11 cellular contexts compared by ENCODE assay signal in genomic region chr14:22563987-22564386, GRCh38. TPM values are rescaled to one million over a fixed set of nuclear protein-coding genes. Genes with fewer than 3 reads are reported as not detected.
DNase-seq lines count a peak whose midpoint lies in the region; ATAC-seq lines count a peak whose summit lies in the region.
"Had no signal": no experiment of that assay in that cellular context is flagged by ENCODE, and none has a peak within 500 bp of the region (broad histone marks: within the 10 kb centered on the region; RNA-seq: fewer than 3 reads in every experiment).

No MANE protein-coding gene starts in this region.

- no peaks in the 10 kb centered on the region for H3K27me3 Mint-ChIP-seq in activated CD8-positive, alpha-beta T cell treated with anti-CD3 and anti-CD28 coated beads, Interleukin-2, amount 10 ng/mL, durations not matched to agents 7 days and 5 days (ENCODE audit: low read depth)
- H3K27me3 Mint-ChIP-seq in naive thymus-derived CD4-positive, alpha-beta T cell = no peaks in the 10 kb centered on the region
- H3K27me3 Mint-ChIP-seq: progenitor cell of endocrine pancreas had no signal

- CTCF ChIA-PET in activated CD8-positive, alpha-beta T cell treated with anti-CD3 and anti-CD28 coated beads, Interleukin-2, amount 10 ng/mL, durations not matched to agents 7 days and 5 days (lab: Charles Lee) = interaction anchor here (0.7 to 14.2 kb wide), 11 partner anchors 13 to 851 kb away, joined by 3 to 523 read pairs (median 4); no protein-coding TSS in a partner anchor
- CTCF ChIA-PET in naive thymus-derived CD4-positive, alpha-beta T cell (lab: Charles Lee) = interaction anchor here (0.6 to 1.9 kb wide), 6 partner anchors 13 to 650 kb away, joined by 3 to 5 read pairs (median 4); partner anchors contain the start of gene DAD1

- H3K36me3 ChIP-seq in naive thymus-derived CD4-positive, alpha-beta T cell (ENCODE audit: control insufficient read depth in 2 of 3, insufficient read depth in 3 of 3, low read length in 3 of 3) = peaks cover 0 to 9% (median 5%) of the 10 kb centered on the region in 3 experiments

- DNase-seq in activated CD8-positive, alpha-beta T cell treated with anti-CD3 and anti-CD28 coated beads, Interleukin-2, amount 10 ng/mL, durations not matched to agents 7 days and 5 days = no peak
- peak in 1 of 9 donors; percentile 40 for DNase-seq in naive thymus-derived CD4-positive, alpha-beta T cell
- no peak for DNase-seq in kidney glomerular epithelial cell (lab: John Stamatoyannopoulos, UW)
- DNase-seq in stimulated activated CD4-positive, alpha-beta T cell treated with anti-CD3 and anti-CD28 coated beads, Interleukin-1b, Interleukin-23, amount 100 ng/mL, for 48 hours = no peak
- DNase-seq in NCI-H69 (lab: John Stamatoyannopoulos, UW) = no peak
- DNase-seq: GDM1, HFFc6 had no signal

- peak overlapping the region; percentile 55 for H3K4me3 Mint-ChIP-seq in activated CD8-positive, alpha-beta T cell treated with anti-CD3 and anti-CD28 coated beads, Interleukin-2, amount 10 ng/mL, durations not matched to agents 7 days and 5 days
- peak overlapping the region; percentile 51 to 83 (median 76) for H3K4me3 Mint-ChIP-seq in naive thymus-derived CD4-positive, alpha-beta T cell
- H3K4me3 Mint-ChIP-seq: HFFc6 had no signal

- peaks cover 52% of the 10 kb centered on the region for H3K36me3 Mint-ChIP-seq in activated CD8-positive, alpha-beta T cell treated with anti-CD3 and anti-CD28 coated beads, Interleukin-2, amount 10 ng/mL, durations not matched to agents 7 days and 5 days (ENCODE audit: low read depth)
- H3K36me3 Mint-ChIP-seq in naive thymus-derived CD4-positive, alpha-beta T cell = peaks cover 6 to 29% (median 14%) of the 10 kb centered on the region in 5 donors

- H3K9me3 ChIP-seq in naive thymus-derived CD4-positive, alpha-beta T cell (ENCODE audit: control insufficient read depth in 2 of 3, low read length in 3 of 3) = no peaks in the 10 kb centered on the region

- H3K27me3 ChIP-seq in naive thymus-derived CD4-positive, alpha-beta T cell (ENCODE audit: control insufficient read depth in 2 of 2, insufficient read depth in 2 of 2, low read length in 2 of 2) = no peaks in the 10 kb centered on the region

- H3K4me1 ChIP-seq in naive thymus-derived CD4-positive, alpha-beta T cell (ENCODE audit: control insufficient read depth in 2 of 2, insufficient read depth in 2 of 2, low read length in 2 of 2) = peaks cover 96 to 98% of the 10 kb centered on the region in 2 donors

- peak overlapping the region; percentile 85 for H3K27ac ChIP-seq in naive thymus-derived CD4-positive, alpha-beta T cell (ENCODE audit: low read depth, low read length)

- peaks cover 98% of the 10 kb centered on the region for H3K4me1 Mint-ChIP-seq in activated CD8-positive, alpha-beta T cell treated with anti-CD3 and anti-CD28 coated beads, Interleukin-2, amount 10 ng/mL, durations not matched to agents 7 days and 5 days (ENCODE audit: low read depth)
- H3K4me1 Mint-ChIP-seq in naive thymus-derived CD4-positive, alpha-beta T cell = peaks cover 64 to 99% (median 93%) of the 10 kb centered on the region in 7 donors

- POLR2A ChIA-PET in activated CD8-positive, alpha-beta T cell treated with anti-CD3 and anti-CD28 coated beads, Interleukin-2, amount 10 ng/mL, durations not matched to agents 7 days and 5 days (lab: Charles Lee) = interaction anchor here (0.6 to 13.5 kb wide), 13 partner anchors 13 to 717 kb away, joined by 3 to 440 read pairs (median 4); no protein-coding TSS in a partner anchor
- POLR2A ChIA-PET in naive thymus-derived CD4-positive, alpha-beta T cell (lab: Charles Lee) = interaction anchor here (0.7 to 11.7 kb wide), 17 partner anchors 8 to 701 kb away, joined by 3 to 223 read pairs (median 5); partner anchors contain the start of genes DAD1 and RBM23

- ATAC-seq in GM19351 (IDR thresholded peaks at IDR 0.05; ENCODE audit: unreplicated experiment) = peak; percentile 33
- no peak for ATAC-seq in activated CD8-positive, alpha-beta T cell treated with anti-CD3 and anti-CD28 coated beads, Interleukin-2, amount 10 ng/mL, durations not matched to agents 7 days and 5 days
- ATAC-seq in naive thymus-derived CD4-positive, alpha-beta T cell = no peak
- no peak for ATAC-seq in GM21515 (IDR thresholded peaks at IDR 0.05; ENCODE audit: unreplicated experiment)

- no peaks in the 10 kb centered on the region for H3K9me3 Mint-ChIP-seq in activated CD8-positive, alpha-beta T cell treated with anti-CD3 and anti-CD28 coated beads, Interleukin-2, amount 10 ng/mL, durations not matched to agents 7 days and 5 days (ENCODE audit: insufficient read depth)
- no peaks in the 10 kb centered on the region for H3K9me3 Mint-ChIP-seq in naive thymus-derived CD4-positive, alpha-beta T cell
- H3K9me3 Mint-ChIP-seq: HFFc6 had no signal

- intact Hi-C loops in naive thymus-derived CD4-positive, alpha-beta T cell (cut with micrococcal nuclease) = loop anchor here in 1 of 2 donors (5.0 kb wide), 1 partner anchor 1297 kb away; the partner anchor contains the start of gene HNRNPC

- peak overlapping the region; percentile 22; the same call in 1 of the 2 replicates for H3K4me3 ChIP-seq in GM08714 (ENCODE audit: low read length)
- H3K4me3 ChIP-seq in naive thymus-derived CD4-positive, alpha-beta T cell (ENCODE audit: low read length) = peak overlapping the region; percentile 2

- H3K27ac Mint-ChIP-seq in activated CD8-positive, alpha-beta T cell treated with anti-CD3 and anti-CD28 coated beads, Interleukin-2, amount 10 ng/mL, durations not matched to agents 7 days and 5 days = peak overlapping the region; percentile 89
- H3K27ac Mint-ChIP-seq in naive thymus-derived CD4-positive, alpha-beta T cell = peak overlapping the region; percentile 77 to 99 (median 99)
- H3K27ac Mint-ChIP-seq: HFFc6 had no signal

RNA-seq across cellular contexts. Expression of gene DAD1, which starts 25.0 kb away (rescaled TPM):
- 100 to 1,000 TPM; 130 to 147 TPM for total RNA-seq in activated CD8-positive, alpha-beta T cell treated with anti-CD3 and anti-CD28 coated beads, Interleukin-2, amount 10 ng/mL, durations not matched to agents 7 days and 5 days
- total RNA-seq in naive thymus-derived CD4-positive, alpha-beta T cell = 100 to 1,000 TPM in 3 of 5 experiments, 10 to 100 TPM in 2; 68.8 to 157 (median 117) TPM
- polyA plus RNA-seq in naive thymus-derived CD4-positive, alpha-beta T cell = 100 to 1,000 TPM; 766 to 777 TPM

RNA-seq across cellular contexts. Expression of gene ABHD4, which starts 34.1 kb away (rescaled TPM):
- total RNA-seq in activated CD8-positive, alpha-beta T cell treated with anti-CD3 and anti-CD28 coated beads, Interleukin-2, amount 10 ng/mL, durations not matched to agents 7 days and 5 days = 1 to 10 TPM; 8.0 to 8.5 TPM
- 10 to 100 TPM; 10.5 to 16.3 (median 14.7) TPM for total RNA-seq in naive thymus-derived CD4-positive, alpha-beta T cell
- polyA plus RNA-seq in naive thymus-derived CD4-positive, alpha-beta T cell = 10 to 100 TPM in 1 of 2 donors, 1 to 10 TPM in 1; 6.7 to 10.1 TPM
